In genomic region chrX:154511761-154512160, GRCh38 we compare ENCODE assay signal across 1 cellular context.
A peak's percentile ranks its signal among the peaks of the same experiment; 100 is the strongest.
TF ChIP-seq lines count a peak whose summit lies in the region.

No MANE protein-coding gene starts in this region.

TF ChIP-seq in K562, 482 proteins besides CTCF, POLR2A, EP300 and RAD21:
- TF ChIP-seq HOMEZ (CRISPR knock-in tag; IDR thresholded peaks at IDR 0.05) (no peak), HOXB6 (CRISPR knock-in tag; IDR thresholded peaks at IDR 0.05; ENCODE audit: borderline replicate concordance) (no peak), RBFOX2 (IDR thresholded peaks at IDR 0.05; ENCODE audit: low read depth, low read length) (0 out of 2 replicates have a peak, but pooled peaks have one; percentile 24)
